Comparison of ENCODE assay signal across 21 cellular contexts in the genomic region with DNA sequence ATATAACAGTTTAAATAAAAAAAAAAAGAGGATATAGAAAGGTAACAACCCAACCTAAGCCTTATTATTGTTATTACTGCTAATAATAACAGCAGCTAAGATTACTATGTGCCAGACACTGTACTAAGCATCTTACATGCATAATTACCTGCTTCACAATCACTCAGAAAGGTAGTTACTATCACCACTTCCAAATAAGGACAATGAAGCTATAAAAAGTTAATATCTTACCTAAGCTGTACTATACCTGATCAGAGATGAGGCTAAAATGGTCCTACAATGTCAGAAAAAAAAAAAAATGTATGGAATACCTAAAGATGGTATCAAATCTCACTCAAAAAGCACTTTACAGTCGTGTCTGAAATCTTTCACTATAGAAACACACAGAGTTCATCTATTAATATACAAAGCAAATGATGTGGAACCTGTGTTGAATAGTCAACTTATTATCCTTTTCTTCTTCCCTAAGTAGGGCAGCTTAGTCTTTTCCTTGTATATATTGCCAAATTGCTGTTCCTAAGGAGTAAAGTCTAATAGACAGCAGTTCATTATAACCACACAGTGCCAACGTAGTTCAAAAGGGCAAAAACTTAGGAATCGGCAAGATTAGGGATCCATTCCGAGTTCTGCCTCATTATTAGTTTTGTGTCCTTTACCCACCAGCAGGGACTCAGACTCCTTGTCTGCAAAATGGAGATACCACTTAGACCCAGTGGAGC. TPM values are rescaled to one million over a fixed set of nuclear protein-coding genes. Genes with fewer than 3 reads are reported as not detected.
DNase-seq lines count a peak whose midpoint lies in the region; ATAC-seq, FAIRE-seq and TF ChIP-seq lines count a peak whose summit lies in the region.
"Had no signal": no experiment of that assay in that cellular context is flagged by ENCODE, and none has a peak within 500 bp of the region (broad histone marks: within the 10 kb centered on the region; RNA-seq: fewer than 3 reads in every experiment).

No MANE protein-coding gene starts in this region.

- H3K27ac Mint-ChIP-seq in astrocyte (ENCODE audit: unreplicated experiment), result no peak overlapping the region

- intact Hi-C loops in HepG2 (cut with micrococcal nuclease; ENCODE audit: unreplicated experiment), result no loop called here
- intact Hi-C loops in mucosa of descending colon (cut with DNase I, micrococcal nuclease), result no loop called here
- intact Hi-C loops in tibial artery (cut with DNase I; ENCODE audit: low total_unique reads), result no loop called here

- H4K20me1 ChIP-seq in HepG2 (ENCODE audit: insufficient read depth, low read length), result peaks cover 16% of the 10 kb centered on the region
- H4K20me1 ChIP-seq in astrocyte (ENCODE audit: insufficient read depth, low read length), result peaks cover 96% of the 10 kb centered on the region

- no peak for ATAC-seq in HepG2
- peak; percentile 78 for ATAC-seq in mucosa of descending colon
- ATAC-seq in HG02798 (IDR thresholded peaks at IDR 0.05; ENCODE audit: poor library complexity, unreplicated experiment), result no peak
- ATAC-seq in HG02852 (IDR thresholded peaks at IDR 0.05; ENCODE audit: unreplicated experiment), result no peak
- ATAC-seq: PC-3 had no signal

- no peaks in the 10 kb centered on the region for H3K27me3 ChIP-seq in liver (ENCODE audit: control insufficient read depth in 4 of 4, insufficient read depth in 4 of 4, low read length in 3 of 4)
- no peaks in the 10 kb centered on the region for H3K27me3 ChIP-seq in HepG2 (ENCODE audit: control insufficient read depth in 1 of 2, insufficient read depth in 2 of 2, low read length in 2 of 2)
- no peaks in the 10 kb centered on the region for H3K27me3 ChIP-seq in astrocyte (ENCODE audit: insufficient read depth, low read length)
- no peaks in the 10 kb centered on the region for H3K27me3 ChIP-seq in tibial artery

- no peak overlapping the region for H3K27ac ChIP-seq in liver (ENCODE audit: low read depth in 1 of 2, low read length in 2 of 2)
- no peak overlapping the region for H3K27ac ChIP-seq in HepG2 (ENCODE audit: extremely low read length, insufficient read depth, low read length)
- H3K27ac ChIP-seq in astrocyte (ENCODE audit: low read depth, low read length), result no peak overlapping the region
- H3K27ac ChIP-seq in tibial artery, result no peak overlapping the region
- H3K27ac ChIP-seq: C4-2B, SK-N-MC had no signal

- H2AFZ ChIP-seq in HepG2 (ENCODE audit: low read length) (no peak overlapping the region), astrocyte (ENCODE audit: low read depth, low read length) (no peak overlapping the region)

- FAIRE-seq in HepG2 (lab: Jason Lieb, UNC) (no peak), astrocyte (lab: Jason Lieb, UNC) (peak; percentile 62)
- FAIRE-seq: A204.1 had no signal

- TF ChIP-seq POLR2A in HepG2 (IDR thresholded peaks at IDR 0.05; ENCODE audit: insufficient read depth in 1 of 2, low read depth in 2 of 2, low read length in 2 of 2), result no peak

- CTCF ChIA-PET in HepG2 (lab: Yijun Ruan, JAX; ENCODE audit: low intra/inter-chr PET ratio, low total read pairs), result no interaction called here

- TF ChIP-seq CTCF in liver (IDR thresholded peaks at IDR 0.05; ENCODE audit: low read depth, low read length, missing input control) (no peak), HepG2 (CRISPR knock-in tag; IDR thresholded peaks at IDR 0.05) (no peak), astrocyte (IDR thresholded peaks at IDR 0.05; ENCODE audit: insufficient read depth, low read depth, low read length) (no peak), mucosa of descending colon (IDR thresholded peaks at IDR 0.05) (no peak), tibial artery (IDR thresholded peaks at IDR 0.05) (no peak)

- H3K4me3 Mint-ChIP-seq in astrocyte (ENCODE audit: unreplicated experiment), result no peak overlapping the region

- H3K4me1 Mint-ChIP-seq in astrocyte (ENCODE audit: low read depth, unreplicated experiment), result peaks cover 3% of the 10 kb centered on the region

- no TSS peak for BruUV-seq in HepG2 (replicated peaks; lab: Mats Ljungman, UMichigan)

- no peaks in the 10 kb centered on the region for H3K36me3 Mint-ChIP-seq in astrocyte (ENCODE audit: low read depth, unreplicated experiment)

- POLR2A ChIA-PET in HepG2 (lab: Yijun Ruan, JAX), result interaction anchor here (1.2 kb wide), 1 partner anchor 25 kb away, joined by 3 read pairs; no protein-coding TSS in a partner anchor

- no peaks in the 10 kb centered on the region for H3K36me3 ChIP-seq in liver (ENCODE audit: control insufficient read depth in 4 of 4, insufficient read depth in 3 of 4, low read depth in 1 of 4, low read length in 3 of 4)
- no peaks in the 10 kb centered on the region; a peak in 2 of 5 replicates for H3K36me3 ChIP-seq in HepG2 (replicated peaks in 1 of 2; ENCODE audit: control insufficient read depth in 1 of 2, insufficient read depth in 2 of 2, low read length in 2 of 2)
- H3K36me3 ChIP-seq in astrocyte (ENCODE audit: insufficient read depth, low read length), result no peaks in the 10 kb centered on the region
- H3K36me3 ChIP-seq in mucosa of descending colon (ENCODE audit: low read depth), result no peaks in the 10 kb centered on the region
- no peaks in the 10 kb centered on the region for H3K36me3 ChIP-seq in tibial artery

- H3K4me2 ChIP-seq in HepG2 (ENCODE audit: low read depth, low read length) (no peak overlapping the region), astrocyte (ENCODE audit: low read length) (no peak overlapping the region)

- in situ Hi-C loops in HepG2 (cut with HindIII; ENCODE audit: extremely low pct_ligation_motif_present, low pct_unique_long_range_greater_than_20kb), result no loop called here

- 52% methylated on average over 4 of the region's 4 CpGs for whole genome bisulfite sequencing in liver
- WGBS in HepG2 (ENCODE audit: low lambda C conversion rate), result 88% methylated on average over 4 of the region's 4 CpGs

- no peaks in the 10 kb centered on the region for H3K9me3 ChIP-seq in liver (ENCODE audit: control insufficient read depth in 4 of 4, low read length in 3 of 4)
- H3K9me3 ChIP-seq in HepG2 (ENCODE audit: low read length), result no peaks in the 10 kb centered on the region
- H3K9me3 ChIP-seq in astrocyte (ENCODE audit: insufficient read depth, low read depth, low read length), result no peaks in the 10 kb centered on the region
- H3K9me3 ChIP-seq in mucosa of descending colon, result no peaks in the 10 kb centered on the region
- H3K9me3 ChIP-seq in tibial artery, result no peaks in the 10 kb centered on the region

- TF ChIP-seq RAD21 in liver (IDR thresholded peaks at IDR 0.05) (no peak), HepG2 (CRISPR knock-in tag; IDR thresholded peaks at IDR 0.05) (no peak)

- DNase-seq in HepG2 (ENCODE audit: low spot score), result no peak
- DNase-seq in astrocyte (ENCODE audit: low read depth), result no peak
- DNase-seq in mucosa of descending colon, result no peak
- DNase-seq in tibial artery, result no peak
- DNase-seq in nucleus accumbens (lab: John Stamatoyannopoulos, UW), result no peak
- DNase-seq: COR-L47, DMS79, H7, IMR-90, MV-4-11, NCI-H1105 treated with DMSO at 0.1 percent for 48 hours, NCI-H2171, NCI-H345, PC-3, SHP77 treated with DMSO at 0.1 percent for 48 hours had no signal

- H3K79me2 ChIP-seq in HepG2 (ENCODE audit: insufficient read depth, low read length) (peaks cover 93% of the 10 kb centered on the region), astrocyte (ENCODE audit: insufficient read depth, low read length) (peaks cover 98% of the 10 kb centered on the region)

- no peak overlapping the region for H3K4me3 ChIP-seq in liver (ENCODE audit: low read depth in 1 of 3, low read length in 3 of 3)
- H3K4me3 ChIP-seq in HepG2 (replicated peaks in 1 of 3; ENCODE audit: insufficient read depth in 1 of 3, low read depth in 2 of 3, low read length in 3 of 3), result no peak overlapping the region
- H3K4me3 ChIP-seq in astrocyte (ENCODE audit: insufficient read depth, low read depth, low read length), result no peak overlapping the region
- no peak overlapping the region for H3K4me3 ChIP-seq in mucosa of descending colon
- no peak overlapping the region for H3K4me3 ChIP-seq in tibial artery
- H3K4me3 ChIP-seq: SK-N-MC had no signal

- H3K9ac ChIP-seq in liver (ENCODE audit: low read depth in 1 of 2, low read length in 2 of 2) (no peak overlapping the region), HepG2 (ENCODE audit: insufficient read depth, low read depth, low read length) (no peak overlapping the region), astrocyte (ENCODE audit: low read length) (no peak overlapping the region)

- H3K4me1 ChIP-seq in liver (ENCODE audit: control insufficient read depth in 4 of 4, insufficient read depth in 4 of 4, low read length in 3 of 4) (peaks cover 4 to 12% (median 7%) of the 10 kb centered on the region in 4 donors), HepG2 (ENCODE audit: insufficient read depth, low read length) (peaks cover 16% of the 10 kb centered on the region; the same call in 1 of the 2 replicates), astrocyte (ENCODE audit: insufficient read depth, low read length) (no peaks in the 10 kb centered on the region), mucosa of descending colon (ENCODE audit: low read depth) (peaks cover 31% of the 10 kb centered on the region), tibial artery (peaks cover 0 to 13% (median 5%) of the 10 kb centered on the region in 4 donors)

- TF ChIP-seq EP300 in HepG2 (IDR thresholded peaks at IDR 0.05; ENCODE audit: low read depth in 2 of 2, low read length in 2 of 2) (no peak), HepG2 (CRISPR knock-in tag; IDR thresholded peaks at IDR 0.05; ENCODE audit: borderline replicate concordance) (no peak)

- H3K9me3 Mint-ChIP-seq in astrocyte (ENCODE audit: unreplicated experiment), result no peaks in the 10 kb centered on the region

- H3K27me3 Mint-ChIP-seq in astrocyte (ENCODE audit: low read depth, unreplicated experiment), result no peaks in the 10 kb centered on the region

RNA-seq across cellular contexts. Expression of a gene that starts 23.8 kb away (rescaled TPM):
- 10 to 100 TPM; 20.7 to 20.8 TPM for total RNA-seq in liver
- 10 to 100 TPM; 10.5 to 16.3 TPM for polyA plus RNA-seq in liver
- total RNA-seq in HepG2 (2016; rRNA removed; fragmentation: Illumina TruSeq; extraction: Trizol), result 30.1 and 42.6 TPM in 2 replicates
- 43.4 and 48.1 TPM in 2 replicates for total RNA-seq in HepG2 (2016; cell fraction: cytosol; rRNA removed; fragmentation: Illumina TruSeq; extraction: Trizol; ENCODE audit: low read depth)
- total RNA-seq in HepG2 (2016; cell fraction: insoluble cytoplasmic fraction; rRNA removed; fragmentation: Illumina TruSeq; extraction: Trizol), result 27.3 and 33.3 TPM in 2 replicates
- 30.5 and 34.7 TPM in 2 replicates for total RNA-seq in HepG2 (2016; cell fraction: membrane; rRNA removed; fragmentation: Illumina TruSeq; extraction: Trizol)
- total RNA-seq in HepG2 (2016; cell fraction: nucleus; rRNA removed; fragmentation: Illumina TruSeq; extraction: Trizol), result 30.5 and 39.7 TPM in 2 replicates
- 19.1 and 22.3 TPM in 2 replicates for polyA plus RNA-seq in HepG2 (2011; rRNA removed)
- 11.2 and 15.3 TPM in 2 replicates for polyA plus RNA-seq in HepG2 (2011; cell fraction: cytosol; rRNA removed)
- 8.4 and 11.1 TPM in 2 replicates for polyA plus RNA-seq in HepG2 (2011; cell fraction: nucleus; rRNA removed)
- 14.8 and 15.1 TPM in 2 replicates for polyA plus RNA-seq in HepG2 (2012)
- polyA plus RNA-seq in HepG2 (2016; cell fraction: cytosol; fragmentation: Illumina TruSeq; extraction: Trizol; ENCODE audit: low read depth), result 4.8 and 7.7 TPM in 2 replicates
- 27.1 and 32.0 TPM in 2 replicates for polyA plus RNA-seq in HepG2 (2016; cell fraction: insoluble cytoplasmic fraction; fragmentation: Illumina TruSeq; extraction: Trizol; ENCODE audit: low read depth)
- polyA plus RNA-seq in HepG2 (2016; cell fraction: membrane; fragmentation: Illumina TruSeq; extraction: Trizol; ENCODE audit: low read depth), result 13.0 and 17.1 TPM in 2 replicates
- 23.7 and 27.1 TPM in 2 replicates for polyA plus RNA-seq in HepG2 (2016; cell fraction: nucleus; fragmentation: Illumina TruSeq; extraction: Trizol; ENCODE audit: insufficient read depth, low read depth)
- polyA minus RNA-seq in HepG2 (2011; rRNA and poly(A)+ RNA removed; ENCODE audit: low replicate concordance), result 15.6 and 77.8 TPM in 2 replicates
- 24.6 and 34.5 TPM in 2 replicates for polyA minus RNA-seq in HepG2 (2011; cell fraction: cytosol; rRNA and poly(A)+ RNA removed)
- polyA minus RNA-seq in HepG2 (2011; cell fraction: nucleus; rRNA and poly(A)+ RNA removed), result 61.4 and 73.0 TPM in 2 replicates
- 68.0 and 80.6 TPM in 2 replicates for total RNA-seq in astrocyte
- 10 to 100 TPM; 40.1 to 41.9 (median 41.0) TPM for total RNA-seq in mucosa of descending colon
